In genomic region chr10:78802866-78803265, GRCh38 we compare ENCODE assay signal across 10 cellular contexts.
A peak's percentile ranks its signal among the peaks of the same experiment; 100 is the strongest.
DNase-seq lines count a peak whose midpoint lies in the region; ATAC-seq and TF ChIP-seq lines count a peak whose summit lies in the region.
"Had no signal": no experiment of that assay in that cellular context is flagged by ENCODE, and none has a peak within 500 bp of the region (broad histone marks: within the 10 kb centered on the region; RNA-seq: fewer than 3 reads in every experiment).

No MANE protein-coding gene starts in this region.

- H3K9ac ChIP-seq in mesenchymal stem cell (ENCODE audit: low read length): peak overlapping the region; percentile 86

- H2BK120ac ChIP-seq in mesenchymal stem cell (ENCODE audit: low read depth, low read length): peak overlapping the region; percentile 69

- intact Hi-C loops in upper lobe of right lung (cut with DNase I): no loop called here

- peak overlapping the region; percentile 60 for H2BK15ac ChIP-seq in mesenchymal stem cell (ENCODE audit: low read depth, poor library complexity, severe bottlenecking)

- H3K4ac ChIP-seq in mesenchymal stem cell (ENCODE audit: low read depth in 1 of 2, low read length in 2 of 2): peak overlapping the region in 1 of 2 experiments; percentile 26

- H3K27me3 Mint-ChIP-seq in naive thymus-derived CD8-positive, alpha-beta T cell: peaks cover 0 to 14% (median 4%) of the 10 kb centered on the region in 5 donors

- H3K4me3 ChIP-seq in mesenchymal stem cell (ENCODE audit: insufficient read depth in 1 of 2, low read depth in 1 of 2, low read length in 2 of 2) (peak overlapping the region in 1 of 2 experiments; percentile 49), upper lobe of right lung (no peak overlapping the region)

- H4K91ac ChIP-seq in mesenchymal stem cell (ENCODE audit: low read length): peak overlapping the region; percentile 5

- peak overlapping the region; percentile 4 for H4K8ac ChIP-seq in mesenchymal stem cell (ENCODE audit: low read length)

- H2AFZ ChIP-seq in mesenchymal stem cell (ENCODE audit: low read depth, low read length): no peak overlapping the region

- no peak overlapping the region for H2AK5ac ChIP-seq in mesenchymal stem cell (ENCODE audit: low read length, severe bottlenecking)

- peaks cover 0 to 44% of the 10 kb centered on the region in 2 experiments for H3K27me3 ChIP-seq in mesenchymal stem cell (ENCODE audit: control insufficient read depth in 1 of 2, insufficient read depth in 1 of 2, low read length in 2 of 2)
- no peaks in the 10 kb centered on the region for H3K27me3 ChIP-seq in upper lobe of right lung

- no peak overlapping the region for H2BK5ac ChIP-seq in mesenchymal stem cell (ENCODE audit: low read depth, low read length, poor library complexity, severe bottlenecking)

- no peaks in the 10 kb centered on the region for H3K36me3 ChIP-seq in mesenchymal stem cell (ENCODE audit: control insufficient read depth in 1 of 2, insufficient read depth in 2 of 2, low read depth in 1 of 2, low read length in 2 of 2)
- no peaks in the 10 kb centered on the region for H3K36me3 ChIP-seq in upper lobe of right lung

- no peak overlapping the region for H3K4me2 ChIP-seq in mesenchymal stem cell (ENCODE audit: low read length, poor library complexity, severe bottlenecking)

- H3K18ac ChIP-seq in mesenchymal stem cell (ENCODE audit: low read depth in 1 of 2, low read length in 2 of 2): peak overlapping the region; percentile 37 to 59

- no peaks in the 10 kb centered on the region for H3K79me1 ChIP-seq in mesenchymal stem cell (replicated peaks; ENCODE audit: low read length, poor library complexity, severe bottlenecking)

- POLR2A ChIA-PET in naive thymus-derived CD8-positive, alpha-beta T cell (lab: Charles Lee): no interaction called here

- H3K23ac ChIP-seq in mesenchymal stem cell (ENCODE audit: low read length in 2 of 2): no peak overlapping the region

- H3K4me1 Mint-ChIP-seq in naive thymus-derived CD8-positive, alpha-beta T cell: peaks cover 0 to 4% (median 0%) of the 10 kb centered on the region in 4 donors
- H3K4me1 Mint-ChIP-seq: T-cell had no signal

- H3K9me3 ChIP-seq in mesenchymal stem cell (ENCODE audit: control insufficient read depth, low read length) (no peaks in the 10 kb centered on the region), upper lobe of right lung (no peaks in the 10 kb centered on the region)

- no peaks in the 10 kb centered on the region for H3K36me3 Mint-ChIP-seq in naive thymus-derived CD8-positive, alpha-beta T cell
- H3K36me3 Mint-ChIP-seq: T-cell had no signal

- DNase-seq in NCI-H1694 (lab: John Stamatoyannopoulos, UW) (peak; percentile 65), dermis blood vessel endothelial cell (peak; percentile 4), mesenchymal stem cell (peak; percentile 53), upper lobe of right lung (no peak), SKM-1 treated with dmso at 0.1 percent for 144 hours (lab: John Stamatoyannopoulos, UW; ENCODE audit: unreplicated experiment) (no peak)
- DNase-seq in naive thymus-derived CD8-positive, alpha-beta T cell: no peak
- DNase-seq: mesendoderm, T-cell had no signal

- 52% methylated on average over 9 of the region's 11 CpGs for WGBS in mesenchymal stem cell

- no peak overlapping the region for H3K27ac Mint-ChIP-seq in naive thymus-derived CD8-positive, alpha-beta T cell
- H3K27ac Mint-ChIP-seq: T-cell had no signal

- H3K4me1 ChIP-seq in mesenchymal stem cell (ENCODE audit: control insufficient read depth, insufficient read depth, low read depth, low read length) (peaks cover 12% of the 10 kb centered on the region), upper lobe of right lung (peaks cover 46% of the 10 kb centered on the region)

- peak overlapping the region; percentile 89 to 93 for H2BK12ac ChIP-seq in mesenchymal stem cell (ENCODE audit: low read length in 2 of 2)

- H3K4me3 Mint-ChIP-seq in naive thymus-derived CD8-positive, alpha-beta T cell: no peak overlapping the region
- H3K4me3 Mint-ChIP-seq: T-cell had no signal

- H3K14ac ChIP-seq in mesenchymal stem cell (ENCODE audit: low read length in 2 of 2): no peak overlapping the region

- H3K9me3 Mint-ChIP-seq in naive thymus-derived CD8-positive, alpha-beta T cell: no peaks in the 10 kb centered on the region
- H3K9me3 Mint-ChIP-seq: T-cell had no signal

- TF ChIP-seq CTCF in upper lobe of right lung (IDR thresholded peaks at IDR 0.05): no peak

- no peak overlapping the region for H3K27ac ChIP-seq in mesenchymal stem cell (ENCODE audit: low read length, poor library complexity, severe bottlenecking)
- peak overlapping the region; percentile 55 for H3K27ac ChIP-seq in upper lobe of right lung

- ATAC-seq in upper lobe of right lung (peak; percentile 21), HG03460 (IDR thresholded peaks at IDR 0.05; ENCODE audit: unreplicated experiment) (no peak), GM21390 (IDR thresholded peaks at IDR 0.05; ENCODE audit: unreplicated experiment) (no peak)
- no peak for ATAC-seq in naive thymus-derived CD8-positive, alpha-beta T cell
- ATAC-seq: T-cell had no signal

Comparison
In these comparisons a context has a peak if more than half of its experiments do, and no peak if none do; other contexts are left out.
1. DNase-seq: peak in NCI-H1694 (single experiment), dermis blood vessel endothelial cell (single experiment) and mesenchymal stem cell (single experiment); none in upper lobe of right lung (single experiment), SKM-1 treated with dmso at 0.1 percent for 144 hours (single experiment) and naive thymus-derived CD8-positive, alpha-beta T cell (0 of 10).